In genomic region chr1:6594977-6595740, GRCh38 we compare ENCODE assay signal across 15 cellular contexts. TPM values are rescaled to one million over a fixed set of nuclear protein-coding genes. Genes with fewer than 3 reads are reported as not detected.
"Had no signal": no experiment of that assay in that cellular context is flagged by ENCODE, and none has a peak within 500 bp of the region (broad histone marks: within the 10 kb centered on the region; RNA-seq: fewer than 3 reads in every experiment).

No MANE protein-coding gene starts in this region.

- H3K9me3 ChIP-seq: ovary, testis had no signal

- H3K27ac Mint-ChIP-seq: activated CD4-positive, alpha-beta T cell treated with anti-CD3 and anti-CD28 coated beads for 36 hours had no signal

- H3K36me3 Mint-ChIP-seq: natural killer cell had no signal

- DNase-seq: activated CD4-positive, alpha-beta T cell treated with anti-CD3 and anti-CD28 coated beads for 36 hours; activated gamma-delta T cell treated with Interleukin-2 at 50 U/mL for 16 hours; central memory CD4-positive, alpha-beta T cell; effector CD8-positive, alpha-beta T cell; immature natural killer cell; natural killer cell; ovary; stimulated activated CD4-positive, alpha-beta T cell treated with anti-CD3 and anti-CD28 coated beads, Interleukin-4, amount 100 ng/mL, for 1 hour; stimulated activated CD8-positive, alpha-beta memory T cell treated with anti-CD3 and anti-CD28 coated beads, Interleukin-4, amount 100 ng/mL, for 48 hours; stimulated activated naive CD8-positive, alpha-beta T cell treated with anti-CD3 and anti-CD28 coated beads, Interleukin-15, Interleukin-2, amounts not matched to agents 100 U/mL and 50 U/mL, for 24 hours; testis had no signal

- ATAC-seq: activated CD4-positive, alpha-beta T cell treated with anti-CD3 and anti-CD28 coated beads for 36 hours; natural killer cell; stimulated activated naive CD8-positive, alpha-beta T cell treated with anti-CD3 and anti-CD28 coated beads, Interleukin-15, Interleukin-2, amounts not matched to agents 100 U/mL and 50 U/mL, for 24 hours had no signal

- H3K27ac ChIP-seq: ovary, testis, VCaP had no signal

- H3K27me3 Mint-ChIP-seq: activated CD4-positive, alpha-beta T cell treated with anti-CD3 and anti-CD28 coated beads for 36 hours had no signal

- H3K9me3 Mint-ChIP-seq: immature natural killer cell, natural killer cell had no signal

- H3K27me3 ChIP-seq: ovary, testis had no signal

- H3K36me3 ChIP-seq: ovary had no signal

- H3K4me3 Mint-ChIP-seq: activated CD4-positive, alpha-beta T cell treated with anti-CD3 and anti-CD28 coated beads for 36 hours; immature natural killer cell; natural killer cell had no signal

- H3K4me3 ChIP-seq: coronary artery, ovary, testis had no signal

RNA-seq across cellular contexts. Expression of gene TAS1R1, which starts 40.1 kb away (rescaled TPM):
- total RNA-seq: natural killer cell, renal cortical epithelial cell, urinary bladder had no signal
